In genomic region chr2:112433932-112434730, GRCh38 we compare ENCODE assay signal across 15 cellular contexts. TPM values are rescaled to one million over a fixed set of nuclear protein-coding genes. Genes with fewer than 3 reads are reported as not detected.
DNase-seq lines count a peak whose midpoint lies in the region; ATAC-seq and TF ChIP-seq lines count a peak whose summit lies in the region.
"Had no signal": no experiment of that assay in that cellular context is flagged by ENCODE, and none has a peak within 500 bp of the region (broad histone marks: within the 10 kb centered on the region; RNA-seq: fewer than 3 reads in every experiment).

No MANE protein-coding gene starts in this region.

- H3K27me3 ChIP-seq in heart right ventricle (peaks cover 0 to 14% (median 4%) of the 10 kb centered on the region in 7 donors), mesenchymal stem cell (ENCODE audit: control insufficient read depth in 1 of 2, insufficient read depth in 1 of 2, low read length in 2 of 2) (no peaks in the 10 kb centered on the region)
- H3K27me3 ChIP-seq: testis had no signal

- no peaks in the 10 kb centered on the region for H3K9me3 Mint-ChIP-seq in activated naive CD8-positive, alpha-beta T cell treated with anti-CD3 and anti-CD28 coated beads for 36 hours
- H3K9me3 Mint-ChIP-seq in type B pancreatic cell: no peaks in the 10 kb centered on the region
- H3K9me3 Mint-ChIP-seq: activated naive CD4-positive, alpha-beta T cell treated with anti-CD3 and anti-CD28 coated beads, Interleukin-2, amount 50 U/mL, for 24 hours; naive B cell had no signal

- H3K27ac Mint-ChIP-seq in activated naive CD8-positive, alpha-beta T cell treated with anti-CD3 and anti-CD28 coated beads for 36 hours: no peak overlapping the region
- peak overlapping the region; percentile 43 for H3K27ac Mint-ChIP-seq in type B pancreatic cell
- H3K27ac Mint-ChIP-seq: activated naive CD4-positive, alpha-beta T cell treated with anti-CD3 and anti-CD28 coated beads, Interleukin-2, amount 50 U/mL, for 24 hours had no signal

- H3K4me1 ChIP-seq in heart right ventricle (peaks cover 0 to 14% (median 4%) of the 10 kb centered on the region in 9 donors), mesenchymal stem cell (ENCODE audit: control insufficient read depth, insufficient read depth, low read depth, low read length) (no peaks in the 10 kb centered on the region)
- H3K4me1 ChIP-seq: testis had no signal

- DNase-seq in left ventricle myocardium superior (peak; percentile 31), heart right ventricle (no peak), mesenchymal stem cell (no peak), type B pancreatic cell (ENCODE audit: extremely low spot score, unreplicated experiment) (no peak), omental fat pad (ENCODE audit: low spot score) (no peak), NCI-H2196 (lab: John Stamatoyannopoulos, UW; ENCODE audit: unreplicated experiment) (no peak), NCI-H1694 treated with DMSO at 0.1 percent for 48 hours (lab: John Stamatoyannopoulos, UW) (no peak)
- peak; percentile 6 for DNase-seq in activated naive CD8-positive, alpha-beta T cell treated with anti-CD3 and anti-CD28 coated beads for 36 hours
- DNase-seq: C1 segment of cervical spinal cord; NCI-H187; NCI-H748 treated with DMSO at 0.1 percent for 48 hours; stimulated activated naive CD4-positive, alpha-beta T cell had no signal

- H3K18ac ChIP-seq in mesenchymal stem cell (ENCODE audit: low read depth in 1 of 2, low read length in 2 of 2): no peak overlapping the region

- no peak overlapping the region for H3K4me3 Mint-ChIP-seq in activated naive CD8-positive, alpha-beta T cell treated with anti-CD3 and anti-CD28 coated beads for 36 hours
- H3K4me3 Mint-ChIP-seq in type B pancreatic cell: no peak overlapping the region

- H2BK120ac ChIP-seq in mesenchymal stem cell (ENCODE audit: low read depth, low read length): no peak overlapping the region

- no peak overlapping the region for H3K27ac ChIP-seq in heart right ventricle
- H3K27ac ChIP-seq in mesenchymal stem cell (ENCODE audit: low read length, poor library complexity, severe bottlenecking): no peak overlapping the region

- no peaks in the 10 kb centered on the region for H3K79me1 ChIP-seq in mesenchymal stem cell (replicated peaks; ENCODE audit: low read length, poor library complexity, severe bottlenecking)

- no peak overlapping the region for H3K23ac ChIP-seq in mesenchymal stem cell (ENCODE audit: low read length in 2 of 2)

- no peak overlapping the region for H2BK12ac ChIP-seq in mesenchymal stem cell (ENCODE audit: low read length in 2 of 2)

- H3K4ac ChIP-seq in mesenchymal stem cell (ENCODE audit: low read depth in 1 of 2, low read length in 2 of 2): no peak overlapping the region

- no peaks in the 10 kb centered on the region for H3K36me3 Mint-ChIP-seq in activated naive CD8-positive, alpha-beta T cell treated with anti-CD3 and anti-CD28 coated beads for 36 hours
- no peaks in the 10 kb centered on the region for H3K36me3 Mint-ChIP-seq in type B pancreatic cell
- H3K36me3 Mint-ChIP-seq: activated naive CD4-positive, alpha-beta T cell treated with anti-CD3 and anti-CD28 coated beads, Interleukin-2, amount 50 U/mL, for 24 hours; naive B cell had no signal

- H3K4me3 ChIP-seq in heart right ventricle: peak overlapping the region in 1 of 10 donors; percentile 61
- H3K4me3 ChIP-seq in mesenchymal stem cell (ENCODE audit: insufficient read depth in 1 of 2, low read depth in 1 of 2, low read length in 2 of 2): no peak overlapping the region

- TF ChIP-seq CTCF in heart right ventricle (IDR thresholded peaks at IDR 0.05) (no peak), type B pancreatic cell (conservative IDR thresholded peaks at IDR 0.05) (no peak), omental fat pad (IDR thresholded peaks at IDR 0.05) (no peak)

- no peak overlapping the region for H3K4me2 ChIP-seq in mesenchymal stem cell (ENCODE audit: low read length, poor library complexity, severe bottlenecking)

- H4K91ac ChIP-seq in mesenchymal stem cell (ENCODE audit: low read length): no peak overlapping the region

- H3K27me3 Mint-ChIP-seq in activated naive CD8-positive, alpha-beta T cell treated with anti-CD3 and anti-CD28 coated beads for 36 hours: peaks cover 6% of the 10 kb centered on the region
- H3K27me3 Mint-ChIP-seq in type B pancreatic cell: peaks cover 7% of the 10 kb centered on the region

- H3K9me3 ChIP-seq in heart right ventricle (no peaks in the 10 kb centered on the region), mesenchymal stem cell (ENCODE audit: control insufficient read depth, low read length) (no peaks in the 10 kb centered on the region)
- H3K9me3 ChIP-seq: testis had no signal

- no peak overlapping the region for H2BK5ac ChIP-seq in mesenchymal stem cell (ENCODE audit: low read depth, low read length, poor library complexity, severe bottlenecking)

- intact Hi-C loops in left ventricle myocardium superior (cut with micrococcal nuclease): no loop called here
- intact Hi-C loops in heart right ventricle (cut with DNase I): loop anchor here in 5 of 10 donors (2.0 to 10.0 kb wide), 5 partner anchors 173 to 312 kb away; partner anchors contain the start of gene ZC3H8 (in 2 of the 5)

- WGBS in heart right ventricle, 2 donors: 65 to 74% methylated on average over 31 of the region's 31 CpGs
- WGBS in mesenchymal stem cell: 82% methylated on average over 31 of the region's 31 CpGs

- H2BK15ac ChIP-seq in mesenchymal stem cell (ENCODE audit: low read depth, poor library complexity, severe bottlenecking): no peak overlapping the region

- no peak overlapping the region for H3K14ac ChIP-seq in mesenchymal stem cell (ENCODE audit: low read length in 2 of 2)

- H3K36me3 ChIP-seq in heart right ventricle (no peaks in the 10 kb centered on the region), mesenchymal stem cell (ENCODE audit: control insufficient read depth in 1 of 2, insufficient read depth in 2 of 2, low read depth in 1 of 2, low read length in 2 of 2) (no peaks in the 10 kb centered on the region)

- peak overlapping the region; percentile 49 for H4K8ac ChIP-seq in mesenchymal stem cell (ENCODE audit: low read length)

- no peak overlapping the region for H2AK5ac ChIP-seq in mesenchymal stem cell (ENCODE audit: low read length, severe bottlenecking)

- peaks cover 14% of the 10 kb centered on the region for H3K4me1 Mint-ChIP-seq in activated naive CD8-positive, alpha-beta T cell treated with anti-CD3 and anti-CD28 coated beads for 36 hours
- H3K4me1 Mint-ChIP-seq in type B pancreatic cell (ENCODE audit: unreplicated experiment): peaks cover 8% of the 10 kb centered on the region

- no peak overlapping the region for H2AFZ ChIP-seq in mesenchymal stem cell (ENCODE audit: low read depth, low read length)

- no peak overlapping the region for H3K9ac ChIP-seq in mesenchymal stem cell (ENCODE audit: low read length)

- ATAC-seq in left ventricle myocardium superior (no peak), heart right ventricle (no peak), omental fat pad (ENCODE audit: low FRiP score) (no peak)

RNA-seq across cellular contexts. Expression of gene RGPD8, which starts 0.7 kb away (rescaled TPM):
- 7.8 TPM for total RNA-seq in left ventricle myocardium superior
- total RNA-seq in heart right ventricle: 1 to 10 TPM; 4.1 to 9.1 (median 7.6) TPM
- polyA plus RNA-seq in heart right ventricle: 1 to 10 TPM in 1 of 2 donors, under 1 TPM in 1; 0.84 to 1.2 TPM
- 10 to 100 TPM; 14.3 to 14.9 TPM for total RNA-seq in activated naive CD8-positive, alpha-beta T cell treated with anti-CD3 and anti-CD28 coated beads for 36 hours
- 2.5 TPM for polyA plus RNA-seq in mesenchymal stem cell (2013, experiment 1 of 2)
- 1.9 TPM for polyA plus RNA-seq in mesenchymal stem cell (2013, experiment 2 of 2)
- 5.5 and 10.7 TPM in 2 replicates for total RNA-seq in type B pancreatic cell (ENCODE audit: low replicate concordance)
- total RNA-seq in omental fat pad: 10 to 100 TPM; 23.9 to 33.7 (median 27.0) TPM

RNA-seq across cellular contexts. Expression of gene TTL, which starts 47.8 kb away (rescaled TPM):
- total RNA-seq in left ventricle myocardium superior: 44.3 TPM
- 10 to 100 TPM; 38.2 to 54.5 (median 48.9) TPM for total RNA-seq in heart right ventricle
- 10 to 100 TPM; 12.9 to 16.9 TPM for polyA plus RNA-seq in heart right ventricle
- total RNA-seq in activated naive CD8-positive, alpha-beta T cell treated with anti-CD3 and anti-CD28 coated beads for 36 hours: 10 to 100 TPM; 32.8 to 33.9 TPM
- 28.0 TPM for polyA plus RNA-seq in mesenchymal stem cell (2013, experiment 1 of 2)
- polyA plus RNA-seq in mesenchymal stem cell (2013, experiment 2 of 2): 27.8 TPM
- 17.4 and 58.6 TPM in 2 replicates for total RNA-seq in type B pancreatic cell (ENCODE audit: low replicate concordance)
- 10 to 100 TPM; 26.9 to 43.1 (median 31.1) TPM for total RNA-seq in omental fat pad

Comparison
In these comparisons a context has a peak if more than half of its experiments do, and no peak if none do; other contexts are left out.
1. DNase-seq: peak in left ventricle myocardium superior (single experiment) and activated naive CD8-positive, alpha-beta T cell treated with anti-CD3 and anti-CD28 coated beads for 36 hours (single experiment); none in heart right ventricle (0 of 2), mesenchymal stem cell (single experiment), type B pancreatic cell (single experiment), omental fat pad (single experiment), NCI-H2196 (single experiment) and NCI-H1694 treated with DMSO at 0.1 percent for 48 hours (single experiment).